ENCODE assay signal across 1 cellular context in genomic region chr3:52856666-52857065, GRCh38.
TF ChIP-seq lines count a peak whose summit lies in the region.

No MANE protein-coding gene starts in this region.

TF ChIP-seq in SK-N-SH treated with all-trans-retinoic acid at 6 μM for 48 hours, 23 proteins besides CTCF, POLR2A, EP300 and RAD21 (continued from another document):
- TF ChIP-seq, protein P1, sequence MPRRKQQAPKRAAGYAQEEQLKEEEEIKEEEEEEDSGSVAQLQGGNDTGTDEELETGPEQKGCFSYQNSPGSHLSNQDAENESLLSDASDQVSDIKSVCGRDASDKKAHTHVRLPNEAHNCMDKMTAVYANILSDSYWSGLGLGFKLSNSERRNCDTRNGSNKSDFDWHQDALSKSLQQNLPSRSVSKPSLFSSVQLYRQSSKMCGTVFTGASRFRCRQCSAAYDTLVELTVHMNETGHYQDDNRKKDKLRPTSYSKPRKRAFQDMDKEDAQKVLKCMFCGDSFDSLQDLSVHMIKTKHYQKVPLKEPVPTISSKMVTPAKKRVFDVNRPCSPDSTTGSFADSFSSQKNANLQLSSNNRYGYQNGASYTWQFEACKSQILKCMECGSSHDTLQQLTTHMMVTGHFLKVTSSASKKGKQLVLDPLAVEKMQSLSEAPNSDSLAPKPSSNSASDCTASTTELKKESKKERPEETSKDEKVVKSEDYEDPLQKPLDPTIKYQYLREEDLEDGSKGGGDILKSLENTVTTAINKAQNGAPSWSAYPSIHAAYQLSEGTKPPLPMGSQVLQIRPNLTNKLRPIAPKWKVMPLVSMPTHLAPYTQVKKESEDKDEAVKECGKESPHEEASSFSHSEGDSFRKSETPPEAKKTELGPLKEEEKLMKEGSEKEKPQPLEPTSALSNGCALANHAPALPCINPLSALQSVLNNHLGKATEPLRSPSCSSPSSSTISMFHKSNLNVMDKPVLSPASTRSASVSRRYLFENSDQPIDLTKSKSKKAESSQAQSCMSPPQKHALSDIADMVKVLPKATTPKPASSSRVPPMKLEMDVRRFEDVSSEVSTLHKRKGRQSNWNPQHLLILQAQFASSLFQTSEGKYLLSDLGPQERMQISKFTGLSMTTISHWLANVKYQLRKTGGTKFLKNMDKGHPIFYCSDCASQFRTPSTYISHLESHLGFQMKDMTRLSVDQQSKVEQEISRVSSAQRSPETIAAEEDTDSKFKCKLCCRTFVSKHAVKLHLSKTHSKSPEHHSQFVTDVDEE (CRISPR knock-in tag; IDR thresholded peaks at IDR 0.05) = no peak
